9 cellular contexts compared by ENCODE assay signal in genomic region chr9:6106576-6107339, GRCh38.
DNase-seq lines count a peak whose midpoint lies in the region; ATAC-seq and TF ChIP-seq lines count a peak whose summit lies in the region.
"Had no signal": no experiment of that assay in that cellular context is flagged by ENCODE, and none has a peak within 500 bp of the region (broad histone marks: within the 10 kb centered on the region; RNA-seq: fewer than 3 reads in every experiment).

No MANE protein-coding gene starts in this region.

- 53% methylated on average over 2 of the region's 2 CpGs for WGBS in mammary epithelial cell (ENCODE audit: low coverage, missing lambda C conversion rate)

- H3K27me3 Mint-ChIP-seq in CD14-positive monocyte (ENCODE audit: low read depth in 3 of 3), result peaks cover 0 to 2% (median 2%) of the 10 kb centered on the region in 3 donors
- H3K27me3 Mint-ChIP-seq: stimulated activated naive CD8-positive, alpha-beta T cell treated with anti-CD3 and anti-CD28 coated beads, Interleukin-15, Interleukin-2, amounts not matched to agents 100 ng/mL and 50 ng/mL, for 24 hours had no signal

- H3K27me3 ChIP-seq in mammary epithelial cell (ENCODE audit: insufficient read depth, low read length), result no peaks in the 10 kb centered on the region

- dilution Hi-C loops in mammary epithelial cell (cut with HindIII; ENCODE audit: low sequenced_read_pairs), result no loop called here

- no peaks in the 10 kb centered on the region for H4K20me1 ChIP-seq in mammary epithelial cell (ENCODE audit: insufficient read depth, low read length)

- no peaks in the 10 kb centered on the region for H3K9me3 Mint-ChIP-seq in CD14-positive monocyte
- H3K9me3 Mint-ChIP-seq: stimulated activated naive CD8-positive, alpha-beta T cell treated with anti-CD3 and anti-CD28 coated beads, Interleukin-15, Interleukin-2, amounts not matched to agents 100 ng/mL and 50 ng/mL, for 24 hours had no signal

- H3K4me3 ChIP-seq in mammary epithelial cell (replicated peaks in 1 of 3; ENCODE audit: insufficient read depth in 1 of 3, low read depth in 2 of 3, low read length in 3 of 3), result no peak overlapping the region

- TF ChIP-seq CTCF in mammary epithelial cell (conservative IDR thresholded peaks at IDR 0.05 in 1 of 2, IDR thresholded peaks at IDR 0.05 in 1 of 2; ENCODE audit: extremely low read depth in 1 of 2, insufficient read depth in 1 of 2, low read depth in 1 of 2, low read length in 2 of 2) (peak; percentile 32 to 71), CD14-positive monocyte (IDR thresholded peaks at IDR 0.05) (no peak)

- H3K79me2 ChIP-seq in mammary epithelial cell (ENCODE audit: insufficient read depth, low read length), result no peaks in the 10 kb centered on the region

- H3K27ac Mint-ChIP-seq in CD14-positive monocyte, result peak overlapping the region in 2 of 7 donors; percentile 16 to 25
- H3K27ac Mint-ChIP-seq: stimulated activated naive CD8-positive, alpha-beta T cell treated with anti-CD3 and anti-CD28 coated beads, Interleukin-15, Interleukin-2, amounts not matched to agents 100 ng/mL and 50 ng/mL, for 24 hours had no signal

- ATAC-seq in HG02588 (IDR thresholded peaks at IDR 0.05; ENCODE audit: unreplicated experiment), result peak; percentile 65

- H2AFZ ChIP-seq in mammary epithelial cell (ENCODE audit: low read depth, low read length), result peak overlapping the region; percentile 73

- no TSS peak for BruUV-seq in mammary epithelial cell (replicated peaks; lab: Mats Ljungman, UMichigan)

- H3K4me3 Mint-ChIP-seq in CD14-positive monocyte, result no peak overlapping the region
- H3K4me3 Mint-ChIP-seq: stimulated activated naive CD8-positive, alpha-beta T cell treated with anti-CD3 and anti-CD28 coated beads, Interleukin-15, Interleukin-2, amounts not matched to agents 100 ng/mL and 50 ng/mL, for 24 hours had no signal

- H3K27ac ChIP-seq in mammary epithelial cell (ENCODE audit: insufficient read depth, low read depth, low read length), result peak overlapping the region; percentile 67

- peaks cover 2% of the 10 kb centered on the region for H3K4me1 Mint-ChIP-seq in CD14-positive monocyte

- peaks cover 45% of the 10 kb centered on the region for H3K4me1 ChIP-seq in mammary epithelial cell (ENCODE audit: insufficient read depth, low read length)

- in situ Hi-C loops in mammary epithelial cell (cut with MboI; ENCODE audit: low sequenced_read_pairs in 2 of 2), result no loop called here

- H3K36me3 ChIP-seq in mammary epithelial cell (ENCODE audit: insufficient read depth, low read length), result no peaks in the 10 kb centered on the region

- no peaks in the 10 kb centered on the region for H3K9me3 ChIP-seq in mammary epithelial cell (replicated peaks; ENCODE audit: insufficient read depth, low read length)

- H3K36me3 Mint-ChIP-seq in CD14-positive monocyte, result no peaks in the 10 kb centered on the region

- DNase-seq in SIG-M5 treated with dmso at 0.1 percent for 504 hours (lab: John Stamatoyannopoulos, UW; ENCODE audit: unreplicated experiment) (peak; percentile 75), SIG-M5 (lab: John Stamatoyannopoulos, UW) (no peak), NCI-H1694 (lab: John Stamatoyannopoulos, UW) (peak; percentile 1), mammary epithelial cell (peak; percentile 70), left kidney (ENCODE audit: low read depth, low spot score) (peak; percentile 59), CD14-positive monocyte (ENCODE audit: low spot score) (no peak), occipital lobe (lab: John Stamatoyannopoulos, UW) (no peak)

- intact Hi-C loops in mammary epithelial cell (cut with micrococcal nuclease) (loop anchor here (1.0 to 2.0 kb wide), 2 partner anchors 51 to 200 kb away; no protein-coding TSS in a partner anchor), CD14-positive monocyte (cut with micrococcal nuclease) (no loop called here)

- H3K9ac ChIP-seq in mammary epithelial cell (ENCODE audit: insufficient read depth, low read length), result no peak overlapping the region

- H3K4me2 ChIP-seq in mammary epithelial cell (ENCODE audit: insufficient read depth, low read depth, low read length), result peak overlapping the region; percentile 33

- CTCF ChIA-PET in mammary epithelial cell (lab: Charles Lee; ENCODE audit: low non-redundant PET), result interaction anchor here (0.6 kb wide), 2 partner anchors 27 to 460 kb away, joined by 3 to 4 read pairs; no protein-coding TSS in a partner anchor

Comparison
In these comparisons a context has a peak if more than half of its experiments do, and no peak if none do; other contexts are left out.
1. DNase-seq: peak in SIG-M5 treated with dmso at 0.1 percent for 504 hours (single experiment), NCI-H1694 (single experiment), mammary epithelial cell (single experiment) and left kidney (single experiment); none in SIG-M5 (single experiment), CD14-positive monocyte (single experiment) and occipital lobe (single experiment).